8 cellular contexts compared by ENCODE assay signal in the genomic region with DNA sequence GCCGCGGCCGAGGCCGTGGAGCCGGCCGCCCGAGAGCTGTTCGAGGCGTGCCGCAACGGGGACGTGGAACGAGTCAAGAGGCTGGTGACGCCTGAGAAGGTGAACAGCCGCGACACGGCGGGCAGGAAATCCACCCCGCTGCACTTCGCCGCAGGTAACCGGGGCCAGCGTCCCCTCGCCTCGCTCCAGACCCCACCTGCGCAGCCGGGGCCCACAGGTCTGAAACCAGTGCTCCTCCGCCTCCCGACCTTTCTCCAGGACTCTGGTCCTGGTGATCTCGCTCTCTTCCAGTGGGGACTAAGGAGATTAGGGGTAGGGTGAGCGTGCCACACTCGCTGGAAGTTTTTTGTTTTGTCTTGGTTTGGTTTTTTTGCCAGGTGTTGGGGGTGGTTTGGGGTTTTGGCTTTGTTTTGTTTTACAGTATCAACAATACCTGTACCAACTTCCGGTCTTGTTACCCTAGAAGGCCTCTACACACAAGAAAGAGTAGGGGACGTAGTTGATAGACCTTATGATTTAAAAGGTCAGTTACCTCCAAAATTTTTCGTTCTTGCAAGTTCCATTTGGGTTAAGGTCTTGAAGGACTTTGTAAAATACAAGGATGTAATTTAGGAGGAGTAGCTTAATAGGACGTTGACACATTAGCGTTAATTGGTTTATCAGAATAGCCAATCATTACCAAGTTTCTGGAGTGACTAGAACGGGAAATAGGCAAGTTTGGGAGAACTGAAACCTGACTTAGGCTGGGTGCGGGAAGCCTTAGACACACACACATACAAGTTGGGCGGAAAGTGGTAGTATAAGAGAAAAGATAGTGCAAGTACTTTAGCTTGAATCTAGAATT. TPM values are rescaled to one million over a fixed set of nuclear protein-coding genes. Genes with fewer than 3 reads are reported as not detected.
DNase-seq lines count a peak whose midpoint lies in the region; ATAC-seq, FAIRE-seq and TF ChIP-seq lines count a peak whose summit lies in the region.

No MANE protein-coding gene starts in this region.

- H3K79me2 ChIP-seq in ACC112 (ENCODE audit: control insufficient read depth, insufficient read depth, low read length, unreplicated experiment), result peaks cover 62% of the 10 kb centered on the region

- H3K27ac ChIP-seq in ACC112 (ENCODE audit: low read depth, low read length) (peak overlapping the region; percentile 70), transverse colon (peak overlapping the region; percentile 97 to 100 (median 99))

- H2AFZ ChIP-seq in ACC112 (ENCODE audit: low read length, unreplicated experiment), result peak overlapping the region; percentile 76

- H3K27ac Mint-ChIP-seq in natural killer cell, result peak overlapping the region; percentile 97

- FAIRE-seq in GM12892 (lab: Jason Lieb, UNC), result peak; percentile 64

- TF ChIP-seq CTCF in natural killer cell (IDR thresholded peaks at IDR 0.05), result no peak
- TF ChIP-seq CTCF in transverse colon (IDR thresholded peaks at IDR 0.05), result no peak

- H3K27me3 ChIP-seq in ACC112 (ENCODE audit: insufficient read depth, low read length), result no peaks in the 10 kb centered on the region
- H3K27me3 ChIP-seq in transverse colon, result no peaks in the 10 kb centered on the region

- peak overlapping the region; percentile 97 for H3K4me3 Mint-ChIP-seq in natural killer cell

- in situ Hi-C loops in transverse colon (cut with MboI; ENCODE audit: low pct_ligation_motif_present in 1 of 4, low pct_unique_long_range_greater_than_20kb in 1 of 4, low sequenced_read_pairs in 3 of 4), result loop anchor here in 1 of 4 donors (25.0 kb wide), 1 partner anchor 113 kb away; a partner anchor contains a TSS

- H3K4me1 Mint-ChIP-seq in natural killer cell, result peaks cover 75 to 77% of the 10 kb centered on the region in 2 donors

- H3K4me3 ChIP-seq in ACC112 (ENCODE audit: low read depth, low read length), result peak overlapping the region; percentile 96
- peak overlapping the region; percentile 74 to 98 (median 90) for H3K4me3 ChIP-seq in transverse colon

- TF ChIP-seq POLR2A in GM12892 (IDR thresholded peaks at IDR 0.05; ENCODE audit: low read depth, low read length), result no peak
- peak; percentile 14 for TF ChIP-seq POLR2A in transverse colon (IDR thresholded peaks at IDR 0.05)

- peak; percentile 39 for ATAC-seq in HG02852 (IDR thresholded peaks at IDR 0.05; ENCODE audit: unreplicated experiment)
- ATAC-seq in natural killer cell, result peak; percentile 43 to 61 (median 55)

- H3K36me3 ChIP-seq in ACC112 (ENCODE audit: insufficient read depth, low read length) (peaks cover 17% of the 10 kb centered on the region; the same call in 1 of the 2 replicates), transverse colon (no peaks in the 10 kb centered on the region)

- no peaks in the 10 kb centered on the region for H3K9me3 Mint-ChIP-seq in natural killer cell

- TF ChIP-seq EP300 in transverse colon (IDR thresholded peaks at IDR 0.05; ENCODE audit: low read depth), result no peak

- H3K36me3 Mint-ChIP-seq in natural killer cell, result no peaks in the 10 kb centered on the region

- DNase-seq in GM12892 (ENCODE audit: insufficient read length) (peak; percentile 37), NCI-H526 treated with DMSO at 0.1 percent for 48 hours (lab: John Stamatoyannopoulos, UW) (peak; percentile 33), fibroblast of gingiva (ENCODE audit: low read depth) (peak; percentile 48), natural killer cell (no peak), transverse colon (peak; percentile 44)
- DNase-seq in activated CD8-positive, alpha-beta memory T cell treated with anti-CD3 and anti-CD28 coated beads, Interleukin-2, amount 50 U/mL, for 48 hours, result peak; percentile 71

- no peaks in the 10 kb centered on the region for H3K27me3 Mint-ChIP-seq in natural killer cell (ENCODE audit: low read depth in 2 of 2)

- H3K4me1 ChIP-seq in ACC112 (ENCODE audit: control insufficient read depth, insufficient read depth, low read length, unreplicated experiment) (peaks cover 18% of the 10 kb centered on the region), transverse colon (peaks cover 8 to 51% (median 29%) of the 10 kb centered on the region in 4 donors)

- H3K9me3 ChIP-seq in transverse colon, result no peaks in the 10 kb centered on the region

- intact Hi-C loops in natural killer cell (cut with micrococcal nuclease), result loop anchor here (2.0 to 10.0 kb wide), 2 partner anchors 110 to 496 kb away; a partner anchor contains a TSS
- intact Hi-C loops in transverse colon (cut with DNase I; ENCODE audit: low total_unique reads), result no loop called here

- 0% methylated on average over 9 to 36 of the region's 40 CpGs for WGBS in transverse colon (ENCODE audit: low coverage in 1 of 2), 2 donors

RNA-seq across cellular contexts. Expression of a gene that starts 0.7 kb away (rescaled TPM):
- 9.0 TPM for polyA plus RNA-seq in GM12892 (2012; ENCODE audit: missing spikeins)
- total RNA-seq in natural killer cell, result 10 to 100 TPM; 47.0 to 50.9 (median 47.9) TPM
- total RNA-seq in transverse colon, result 10 to 100 TPM; 27.2 to 38.7 (median 31.6) TPM
